Comparison of ENCODE assay signal across 24 cellular contexts in the genomic region with DNA sequence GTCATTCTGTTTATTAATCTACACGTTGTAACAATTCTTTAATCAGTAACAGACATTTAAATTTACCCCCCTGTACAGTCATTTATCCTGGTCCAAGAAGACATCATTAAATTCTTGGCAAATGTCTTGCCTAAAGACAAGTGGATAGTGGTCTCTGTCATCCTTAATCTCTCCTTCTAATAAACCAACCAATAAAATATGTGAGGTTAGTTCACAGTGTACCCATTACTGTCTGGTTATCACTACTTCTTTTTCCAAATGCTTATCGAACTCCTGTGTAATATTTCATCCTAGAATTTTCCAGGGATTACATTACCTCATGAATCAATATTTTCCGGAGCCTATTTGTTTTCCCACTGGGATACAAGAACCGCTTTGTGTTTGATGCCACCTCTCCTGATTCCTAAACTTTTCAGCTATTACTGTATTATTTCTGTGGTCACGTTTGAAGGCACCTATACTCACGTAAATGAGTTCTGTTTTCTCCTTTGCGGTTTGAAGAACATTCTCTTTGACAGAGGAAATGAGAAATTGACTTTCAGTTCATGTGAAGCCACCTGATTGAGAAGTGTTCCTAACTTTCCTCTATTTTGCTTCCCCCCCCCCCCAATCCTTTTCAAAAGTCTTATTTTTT.
"Had no signal": no experiment of that assay in that cellular context is flagged by ENCODE, and none has a peak within 500 bp of the region (broad histone marks: within the 10 kb centered on the region; RNA-seq: fewer than 3 reads in every experiment).

No MANE protein-coding gene starts in this region.

- H3K27me3 ChIP-seq: MG63, SJSA1 had no signal

- DNase-seq: IMR-90, Karpas-422, KG1, MG63, NCI-H1105, NCI-H1417, NCI-H1436 treated with DMSO at 0.1 percent for 48 hours, NCI-H1694 treated with DMSO at 0.1 percent for 48 hours, NCI-H1930, NCI-H2081, NCI-H2107, NCI-H2171, NCI-H226, NCI-H446, NCI-H510A, NCI-H524 treated with DMSO at 0.1 percent for 48 hours, NCI-H69, NCI-H774, SHP77 treated with DMSO at 0.1 percent for 48 hours had no signal

- H3K9me3 ChIP-seq: SJSA1 had no signal

- H3K4me3 ChIP-seq: MG63, SJSA1, SK-N-MC had no signal

- ATAC-seq: HepG2, Panc1, Right ventricle myocardium inferior had no signal

- H3K4me1 ChIP-seq: SJSA1 had no signal

- H3K27ac ChIP-seq: SJSA1, SK-N-MC had no signal

- H3K36me3 ChIP-seq: MG63, SJSA1 had no signal
